7 cellular contexts compared by ENCODE assay signal in the genomic region with DNA sequence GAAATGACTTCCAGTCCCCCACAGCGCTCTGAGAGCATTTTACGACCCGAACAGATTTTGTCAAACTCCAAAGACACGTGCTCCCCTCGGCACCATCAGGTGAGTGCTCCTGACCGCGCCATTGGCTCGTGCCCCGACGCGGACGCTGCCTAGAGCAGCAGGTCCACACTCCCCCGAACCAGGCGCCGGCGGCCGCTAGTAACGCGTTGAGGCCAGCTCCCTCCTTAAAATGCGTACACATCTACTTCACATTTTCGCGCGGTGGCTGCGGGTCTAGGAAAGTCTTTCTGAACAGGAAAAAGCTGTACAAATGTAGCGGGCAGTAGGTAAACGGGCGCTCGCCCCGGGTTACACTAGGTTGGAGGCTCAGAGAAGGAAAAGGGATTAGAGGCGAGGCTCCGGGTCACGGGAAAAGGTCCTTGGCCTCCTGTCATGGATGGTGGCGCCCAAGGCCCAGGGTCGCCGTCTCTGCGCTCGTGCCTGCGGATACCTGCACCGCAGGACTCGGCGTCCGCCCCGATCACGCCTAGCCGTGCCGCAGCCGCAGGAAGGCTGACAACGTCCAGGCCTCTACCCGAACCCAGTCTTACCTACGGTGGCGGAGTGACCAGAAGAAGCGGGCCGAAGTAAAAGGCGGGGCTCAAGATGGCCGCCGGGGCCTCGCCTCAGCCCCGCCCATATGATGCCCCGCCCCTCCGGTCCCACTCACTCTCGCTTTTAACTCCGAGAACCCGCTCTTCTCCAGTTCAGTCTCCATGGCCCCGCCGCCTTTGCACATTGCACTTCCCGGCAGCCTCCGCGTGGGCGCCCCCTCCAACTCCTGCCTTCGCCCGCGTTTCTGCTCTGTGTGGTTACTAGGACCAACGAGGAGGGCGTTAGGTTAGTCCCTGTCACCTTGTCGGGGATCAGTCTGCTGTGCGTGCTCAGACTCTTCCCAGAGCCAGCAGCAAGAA.
DNase-seq lines count a peak whose midpoint lies in the region; ATAC-seq and TF ChIP-seq lines count a peak whose summit lies in the region.

A gene with protein sequence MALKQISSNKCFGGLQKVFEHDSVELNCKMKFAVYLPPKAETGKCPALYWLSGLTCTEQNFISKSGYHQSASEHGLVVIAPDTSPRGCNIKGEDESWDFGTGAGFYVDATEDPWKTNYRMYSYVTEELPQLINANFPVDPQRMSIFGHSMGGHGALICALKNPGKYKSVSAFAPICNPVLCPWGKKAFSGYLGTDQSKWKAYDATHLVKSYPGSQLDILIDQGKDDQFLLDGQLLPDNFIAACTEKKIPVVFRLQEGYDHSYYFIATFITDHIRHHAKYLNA (minus strand): TSS at position 647 of the 953 bp plus-strand sequence. CDS start 5,748 bp downstream, outside the sequence.

- in situ Hi-C loops in astrocyte of the cerebellum (cut with HindIII; ENCODE audit: low sequenced_read_pairs), result no loop called here

- ATAC-seq in GM18502 (IDR thresholded peaks at IDR 0.05; ENCODE audit: poor library complexity, unreplicated experiment) (peak; percentile 93), HG02943 (IDR thresholded peaks at IDR 0.05; ENCODE audit: low read depth, unreplicated experiment) (peak; percentile 88)

- TF ChIP-seq CTCF in astrocyte of the cerebellum (IDR thresholded peaks at IDR 0.05; ENCODE audit: low read depth, low read length, missing control alignments) (no peak), retinal pigment epithelial cell (conservative IDR thresholded peaks at IDR 0.05; ENCODE audit: low read depth, low read length) (no peak)

- H3K4me3 ChIP-seq in astrocyte of the cerebellum (ENCODE audit: low read depth, low read length), result peak within 1 kb of the TSS; percentile 67
- H3K4me3 ChIP-seq in retinal pigment epithelial cell (ENCODE audit: low read length), result peak within 1 kb of the TSS; percentile 82

- DNase-seq in NCI-H187 treated with DMSO at 0.1 percent for 48 hours (lab: John Stamatoyannopoulos, UW) (peak; percentile 72), T-helper 22 cell (ENCODE audit: low read depth) (peak; percentile 76), astrocyte of the cerebellum (ENCODE audit: low read depth) (peak; percentile 76), hippocampal formation (lab: John Stamatoyannopoulos, UW) (peak; percentile 83 to 89), retinal pigment epithelial cell (ENCODE audit: low read depth) (peak; percentile 63)

Comparison
In these comparisons a context has a peak if more than half of its experiments do, and no peak if none do; other contexts are left out.
1. Peak in every context shown above with its lines: DNase-seq, ATAC-seq and H3K4me3 ChIP-seq.